9 cellular contexts compared by ENCODE assay signal in genomic region chr7:136086712-136087111, GRCh38.
DNase-seq lines count a peak whose midpoint lies in the region; ATAC-seq and TF ChIP-seq lines count a peak whose summit lies in the region.
"Had no signal": no experiment of that assay in that cellular context is flagged by ENCODE, and none has a peak within 500 bp of the region (broad histone marks: within the 10 kb centered on the region; RNA-seq: fewer than 3 reads in every experiment).

No MANE protein-coding gene starts in this region.

- H3K4me3 Mint-ChIP-seq in CD8-positive, alpha-beta T cell, result peak overlapping the region; percentile 40
- H3K4me3 Mint-ChIP-seq in naive thymus-derived CD8-positive, alpha-beta T cell, result peak overlapping the region in 7 of 10 donors; percentile 0 to 48 (median 33)
- H3K4me3 Mint-ChIP-seq: T-helper 1 cell treated with Interleukin-12 subunit alpha and Interleukin-12 subunit beta and Interleukin-4 antibody, amounts not matched to agents 30 μg/mL and 1 μg/mL, for 36 hours had no signal

- no peaks in the 10 kb centered on the region for H3F3A ChIP-seq in SK-N-SH (replicated peaks; ENCODE audit: insufficient read depth)

- no peaks in the 10 kb centered on the region for H3K36me3 Mint-ChIP-seq in CD8-positive, alpha-beta T cell
- H3K36me3 Mint-ChIP-seq in naive thymus-derived CD8-positive, alpha-beta T cell, result peaks cover 3 to 8% (median 7%) of the 10 kb centered on the region in 3 donors

- H3K9me3 ChIP-seq in CD8-positive, alpha-beta T cell (ENCODE audit: low read length), result no peaks in the 10 kb centered on the region
- H3K9me3 ChIP-seq in SK-N-SH, result no peaks in the 10 kb centered on the region

- 29% methylated on average over 3 of the region's 3 CpGs for WGBS in SK-N-SH (ENCODE audit: low lambda C conversion rate)

- H3K27me3 ChIP-seq in CD8-positive, alpha-beta T cell (ENCODE audit: insufficient read depth, low read length), result no peaks in the 10 kb centered on the region
- no peaks in the 10 kb centered on the region for H3K27me3 ChIP-seq in SK-N-SH (ENCODE audit: insufficient read depth)

- H3K36me3 ChIP-seq in CD8-positive, alpha-beta T cell (ENCODE audit: insufficient read depth, low read length), result no peaks in the 10 kb centered on the region
- H3K36me3 ChIP-seq in SK-N-SH (replicated peaks in 1 of 2; ENCODE audit: control insufficient read depth in 1 of 2, insufficient read depth in 2 of 2, low read length in 1 of 2), result no peaks in the 10 kb centered on the region

- no peak for TF ChIP-seq EP300 in SK-N-SH (IDR thresholded peaks at IDR 0.05; ENCODE audit: borderline replicate concordance in 1 of 2, low read depth in 1 of 2, low read length in 1 of 2)

- TF ChIP-seq CTCF in CD8-positive, alpha-beta T cell (IDR thresholded peaks at IDR 0.05), result no peak
- TF ChIP-seq CTCF in SK-N-SH (IDR thresholded peaks at IDR 0.05) (no peak), fibroblast of mammary gland (conservative IDR thresholded peaks at IDR 0.05; ENCODE audit: control insufficient read depth, insufficient read depth, low read depth, low read length) (no peak)

- no peak overlapping the region for H3K27ac Mint-ChIP-seq in CD8-positive, alpha-beta T cell
- peak overlapping the region in 2 of 10 donors; percentile 0 to 12 for H3K27ac Mint-ChIP-seq in naive thymus-derived CD8-positive, alpha-beta T cell
- H3K27ac Mint-ChIP-seq: T-helper 1 cell treated with Interleukin-12 subunit alpha and Interleukin-12 subunit beta and Interleukin-4 antibody, amounts not matched to agents 30 μg/mL and 1 μg/mL, for 36 hours had no signal

- H3K9ac ChIP-seq in SK-N-SH, result peak overlapping the region; percentile 62

- POLR2A ChIA-PET in CD8-positive, alpha-beta T cell (lab: Charles Lee), result no interaction called here
- POLR2A ChIA-PET in SK-N-SH (lab: Yijun Ruan, JAX), result no interaction called here
- POLR2A ChIA-PET in naive thymus-derived CD8-positive, alpha-beta T cell (lab: Charles Lee), result no interaction called here

- H4K20me1 ChIP-seq in SK-N-SH (ENCODE audit: insufficient read depth), result no peaks in the 10 kb centered on the region

- DNase-seq in CD8-positive, alpha-beta T cell, result no peak
- DNase-seq in SK-N-SH (peak; percentile 43), fibroblast of mammary gland (ENCODE audit: low read depth) (peak; percentile 86), NCI-H345 (lab: John Stamatoyannopoulos, UW) (no peak), NCI-H510A (lab: John Stamatoyannopoulos, UW) (no peak)
- DNase-seq in naive thymus-derived CD8-positive, alpha-beta T cell, result peak in 3 of 10 donors; percentile 0 to 15 (median 5)

- ATAC-seq in CD8-positive, alpha-beta T cell, result peak; percentile 59
- ATAC-seq in GM19328 (IDR thresholded peaks at IDR 0.05; ENCODE audit: unreplicated experiment) (peak; percentile 65), HG03558 (IDR thresholded peaks at IDR 0.05; ENCODE audit: extremely low read depth, unreplicated experiment) (peak; percentile 93)
- peak; percentile 72 to 79 for ATAC-seq in naive thymus-derived CD8-positive, alpha-beta T cell

- H3K4me1 Mint-ChIP-seq in CD8-positive, alpha-beta T cell (ENCODE audit: low read depth), result no peaks in the 10 kb centered on the region
- peaks cover 0 to 3% (median 0%) of the 10 kb centered on the region in 4 donors for H3K4me1 Mint-ChIP-seq in naive thymus-derived CD8-positive, alpha-beta T cell

- no peak overlapping the region for H3K4me3 ChIP-seq in CD8-positive, alpha-beta T cell (ENCODE audit: low read depth, low read length)
- H3K4me3 ChIP-seq in SK-N-SH (ENCODE audit: low read depth in 2 of 2, low read length in 1 of 2), result peak overlapping the region; percentile 49 to 58; a peak in 3 of 4 replicates
- peak overlapping the region; percentile 41 for H3K4me3 ChIP-seq in fibroblast of mammary gland (ENCODE audit: control insufficient read depth, low read depth, low read length)

- H3K9me3 Mint-ChIP-seq in CD8-positive, alpha-beta T cell, result no peaks in the 10 kb centered on the region
- peaks cover 0 to 12% (median 2%) of the 10 kb centered on the region in 9 donors for H3K9me3 Mint-ChIP-seq in naive thymus-derived CD8-positive, alpha-beta T cell
- H3K9me3 Mint-ChIP-seq: T-helper 1 cell treated with Interleukin-12 subunit alpha and Interleukin-12 subunit beta and Interleukin-4 antibody, amounts not matched to agents 30 μg/mL and 1 μg/mL, for 36 hours had no signal

- peaks cover 2% of the 10 kb centered on the region for H3K27me3 Mint-ChIP-seq in CD8-positive, alpha-beta T cell (ENCODE audit: low read depth)
- H3K27me3 Mint-ChIP-seq in naive thymus-derived CD8-positive, alpha-beta T cell, result peaks cover 0 to 1% (median 0%) of the 10 kb centered on the region in 5 donors

- H2AFZ ChIP-seq in SK-N-SH (ENCODE audit: low read depth), result peak overlapping the region; percentile 86

- H3K79me2 ChIP-seq in SK-N-SH (ENCODE audit: insufficient read depth), result no peaks in the 10 kb centered on the region

- no peaks in the 10 kb centered on the region for H3K4me1 ChIP-seq in CD8-positive, alpha-beta T cell (ENCODE audit: insufficient read depth, low read length)
- peaks cover 0 to 2% of the 10 kb centered on the region in 2 experiments; a peak in 1 of 4 replicates for H3K4me1 ChIP-seq in SK-N-SH (ENCODE audit: control insufficient read depth in 1 of 2, insufficient read depth in 2 of 2, low read depth in 1 of 2, low read length in 1 of 2)

- H3K9me2 ChIP-seq in SK-N-SH, result no peaks in the 10 kb centered on the region

- H3K4me2 ChIP-seq in SK-N-SH, result peak overlapping the region; percentile 60

- no peak overlapping the region for H3K27ac ChIP-seq in CD8-positive, alpha-beta T cell (ENCODE audit: low read depth, low read length)
- no peak overlapping the region for H3K27ac ChIP-seq in SK-N-SH (ENCODE audit: low read depth in 2 of 2, low read length in 1 of 2)

- CTCF ChIA-PET in CD8-positive, alpha-beta T cell (lab: Charles Lee), result no interaction called here
- CTCF ChIA-PET in SK-N-SH (lab: Yijun Ruan, JAX), result interaction anchor here (0.9 to 1.1 kb wide), 2 partner anchors 29 kb away, joined by 4 to 6 read pairs; no protein-coding TSS in a partner anchor

- no peak for TF ChIP-seq RAD21 in SK-N-SH (IDR thresholded peaks at IDR 0.05; ENCODE audit: low read length)

- intact Hi-C loops in CD8-positive, alpha-beta T cell (cut with DNase I, micrococcal nuclease), result no loop called here

TF ChIP-seq in SK-N-SH, 30 proteins besides CTCF, POLR2A, EP300 and RAD21 (continues in another document):
- TF ChIP-seq GABPA (IDR thresholded peaks at IDR 0.05; ENCODE audit: low read depth), result no peak
- TF ChIP-seq TAF1 (IDR thresholded peaks at IDR 0.05; ENCODE audit: borderline replicate concordance, low read depth, low read length), result 0 out of 2 replicates have a peak, but pooled peaks have one; percentile 15
- TF ChIP-seq USF1 (IDR thresholded peaks at IDR 0.05; ENCODE audit: borderline replicate concordance, low read depth), result peak; percentile 95
- no peak for TF ChIP-seq MAX (IDR thresholded peaks at IDR 0.05; ENCODE audit: low read depth)
- TF ChIP-seq ZBTB33 (IDR thresholded peaks at IDR 0.05; ENCODE audit: borderline replicate concordance, low read depth), result no peak
- TF ChIP-seq RFX5 (IDR thresholded peaks at IDR 0.05; ENCODE audit: low read length), result no peak
- TF ChIP-seq GATA2 (CRISPR knock-in tag; IDR thresholded peaks at IDR 0.05), result no peak
- no peak for TF ChIP-seq TEAD4 (IDR thresholded peaks at IDR 0.05; ENCODE audit: borderline replicate concordance, insufficient read depth)
- no peak for TF ChIP-seq FOSL2 (IDR thresholded peaks at IDR 0.05; ENCODE audit: borderline replicate concordance, low read depth)
- TF ChIP-seq SIN3A (IDR thresholded peaks at IDR 0.05; ENCODE audit: borderline replicate concordance, low read depth, low read length), result no peak
- no peak for TF ChIP-seq RXRA (IDR thresholded peaks at IDR 0.05; ENCODE audit: borderline replicate concordance, low read depth)
- TF ChIP-seq MXI1 (IDR thresholded peaks at IDR 0.05; ENCODE audit: low read depth, low read length), result no peak
- no peak for TF ChIP-seq CHD2 (IDR thresholded peaks at IDR 0.05; ENCODE audit: low read length, partially characterized antibody)

Comparison
In these comparisons a context has a peak if more than half of its experiments do, and no peak if none do; other contexts are left out.
1. DNase-seq: peak in SK-N-SH (single experiment) and fibroblast of mammary gland (single experiment); none in CD8-positive, alpha-beta T cell (0 of 7), NCI-H345 (single experiment) and NCI-H510A (single experiment).
2. Peak in every context shown above with its lines, with median percentiles within 50 percentile points of each other: ATAC-seq.